In genomic region chr7:44217133-44217714, GRCh38 we compare ENCODE assay signal across 20 cellular contexts. TPM values are rescaled to one million over a fixed set of nuclear protein-coding genes. Genes with fewer than 3 reads are reported as not detected.
DNase-seq lines count a peak whose midpoint lies in the region; ATAC-seq and TF ChIP-seq lines count a peak whose summit lies in the region.
"Had no signal": no experiment of that assay in that cellular context is flagged by ENCODE, and none has a peak within 500 bp of the region (broad histone marks: within the 10 kb centered on the region; RNA-seq: fewer than 3 reads in every experiment).

No MANE protein-coding gene starts in this region.

- TF ChIP-seq RAD21 in SK-N-SH (IDR thresholded peaks at IDR 0.05; ENCODE audit: low read length): no peak

- H3K9me3 ChIP-seq in SK-N-SH: no peaks in the 10 kb centered on the region
- H3K9me3 ChIP-seq in spleen: no peaks in the 10 kb centered on the region

- TF ChIP-seq CTCF in SK-N-SH (IDR thresholded peaks at IDR 0.05): no peak
- no peak for TF ChIP-seq CTCF in glutamatergic neuron (IDR thresholded peaks at IDR 0.05; ENCODE audit: partially characterized antibody, unreplicated experiment)
- TF ChIP-seq CTCF in neural crest cell (conservative IDR thresholded peaks at IDR 0.05): no peak
- TF ChIP-seq CTCF in spleen (IDR thresholded peaks at IDR 0.05 in 8 of 11, conservative IDR thresholded peaks at IDR 0.05 in 3 of 11): no peak

- H3F3A ChIP-seq in SK-N-SH (replicated peaks; ENCODE audit: insufficient read depth): peaks cover 3% of the 10 kb centered on the region

- peaks cover 12% of the 10 kb centered on the region for H3K9me3 Mint-ChIP-seq in glutamatergic neuron (ENCODE audit: unreplicated experiment)
- H3K9me3 Mint-ChIP-seq in neural crest cell: no peaks in the 10 kb centered on the region
- H3K9me3 Mint-ChIP-seq: CD4-positive, alpha-beta T cell had no signal

- H3K27me3 Mint-ChIP-seq in glutamatergic neuron (ENCODE audit: unreplicated experiment) (peaks cover 9% of the 10 kb centered on the region), neural crest cell (ENCODE audit: low read depth) (no peaks in the 10 kb centered on the region)
- H3K27me3 Mint-ChIP-seq: B cell; CD4-positive, alpha-beta T cell had no signal

- H3K4me3 Mint-ChIP-seq in glutamatergic neuron (ENCODE audit: unreplicated experiment) (no peak overlapping the region), neural crest cell (peak overlapping the region; percentile 15)
- H3K4me3 Mint-ChIP-seq: B cell; CD4-positive, alpha-beta T cell had no signal

- H3K36me3 ChIP-seq in SK-N-SH (replicated peaks in 1 of 2; ENCODE audit: control insufficient read depth in 1 of 2, insufficient read depth in 2 of 2, low read length in 1 of 2): peaks cover 3 to 20% of the 10 kb centered on the region in 2 experiments
- peaks cover 0 to 28% (median 17%) of the 10 kb centered on the region in 6 donors for H3K36me3 ChIP-seq in spleen

- no peak overlapping the region for H3K9ac ChIP-seq in SK-N-SH
- H3K9ac ChIP-seq: KMS-11 had no signal

- no peak for TF ChIP-seq POLR2A in spleen (IDR thresholded peaks at IDR 0.05)

- POLR2A ChIA-PET in SK-N-SH (lab: Yijun Ruan, JAX): interaction anchor here (1.5 kb wide), 1 partner anchor 21 kb away, joined by 3 read pairs; no protein-coding TSS in a partner anchor

- 0 out of 2 replicates have a peak, but pooled peaks cover 4% of the 10 kb centered on the region for H4K20me1 ChIP-seq in SK-N-SH (ENCODE audit: insufficient read depth)

- H3K27me3 ChIP-seq in SK-N-SH (ENCODE audit: insufficient read depth) (no peaks in the 10 kb centered on the region), spleen (replicated peaks in 1 of 7) (peaks cover 0 to 10% (median 0%) of the 10 kb centered on the region in 7 donors)

- intact Hi-C loops in spleen (cut with DNase I; ENCODE audit: low total_unique reads): no loop called here

- no peak overlapping the region for H2AFZ ChIP-seq in SK-N-SH (ENCODE audit: low read depth)
- H2AFZ ChIP-seq: PC-9 had no signal

- TF ChIP-seq EP300 in SK-N-SH (IDR thresholded peaks at IDR 0.05; ENCODE audit: borderline replicate concordance in 1 of 2, low read depth in 1 of 2, low read length in 1 of 2): no peak

- CTCF ChIA-PET in SK-N-SH (lab: Yijun Ruan, JAX): interaction anchor here (0.8 to 3.8 kb wide), 8 partner anchors 14 to 318 kb away, joined by 3 to 19 read pairs (median 4); no protein-coding TSS in a partner anchor

- DNase-seq in SK-N-SH (peak; percentile 41), glutamatergic neuron (peak; percentile 19), neural crest cell (ENCODE audit: low read depth, low spot score) (no peak), spleen (peak; percentile 76), SIG-M5 (lab: John Stamatoyannopoulos, UW) (no peak)
- DNase-seq: Calu3; CD4-positive, alpha-beta T cell; DMS53; NCI-H1092 treated with DMSO at 0.1 percent for 48 hours; NCI-H1694; NCI-H2227 treated with DMSO at 0.1 percent for 48 hours; NCI-H524; PC-9 had no signal

- H3K9me2 ChIP-seq in SK-N-SH: no peaks in the 10 kb centered on the region

- no peak overlapping the region for H3K4me3 ChIP-seq in SK-N-SH (ENCODE audit: low read depth in 2 of 2, low read length in 1 of 2)
- H3K4me3 ChIP-seq in spleen: no peak overlapping the region
- H3K4me3 ChIP-seq: PC-9 had no signal

- peaks cover 0 to 35% of the 10 kb centered on the region in 2 experiments; a peak in 1 of 4 replicates for H3K4me1 ChIP-seq in SK-N-SH (ENCODE audit: control insufficient read depth in 1 of 2, insufficient read depth in 2 of 2, low read depth in 1 of 2, low read length in 1 of 2)
- peaks cover 0 to 6% (median 0%) of the 10 kb centered on the region in 6 donors for H3K4me1 ChIP-seq in spleen

- no peak overlapping the region for H3K4me2 ChIP-seq in SK-N-SH
- H3K4me2 ChIP-seq: KMS-11, PC-9 had no signal

- H3K4me1 Mint-ChIP-seq in glutamatergic neuron (ENCODE audit: low read depth, unreplicated experiment) (peaks cover 22% of the 10 kb centered on the region), neural crest cell (peaks cover 30% of the 10 kb centered on the region)

- no peaks in the 10 kb centered on the region for H3K79me2 ChIP-seq in SK-N-SH (ENCODE audit: insufficient read depth)

- 90% methylated on average over 20 of the region's 20 CpGs for WGBS in SK-N-SH (ENCODE audit: low lambda C conversion rate)
- WGBS in spleen, 5 donors: 83 to 91% (median 89%) methylated on average over 19 to 20 of the region's 20 CpGs

- no peaks in the 10 kb centered on the region for H3K36me3 Mint-ChIP-seq in glutamatergic neuron (ENCODE audit: unreplicated experiment)
- no peaks in the 10 kb centered on the region for H3K36me3 Mint-ChIP-seq in neural crest cell (ENCODE audit: low read depth)

- H3K27ac ChIP-seq in SK-N-SH (ENCODE audit: low read depth in 2 of 2, low read length in 1 of 2): peak overlapping the region in 1 of 2 experiments; percentile 3; a peak in 1 of 4 replicates
- H3K27ac ChIP-seq in spleen: no peak overlapping the region
- H3K27ac ChIP-seq: 22Rv1, KMS-11, PC-9 had no signal

- ATAC-seq in SK-N-SH treated with all-trans-retinoic acid at 6 μM for 48 hours (no peak), GM18867 (IDR thresholded peaks at IDR 0.05; ENCODE audit: unreplicated experiment) (no peak), HG03565 (IDR thresholded peaks at IDR 0.05; ENCODE audit: unreplicated experiment) (no peak)

- H3K27ac Mint-ChIP-seq in glutamatergic neuron (ENCODE audit: unreplicated experiment) (peak overlapping the region; percentile 70), neural crest cell (ENCODE audit: unreplicated experiment) (peak overlapping the region; percentile 85)
- H3K27ac Mint-ChIP-seq: B cell; CD4-positive, alpha-beta T cell had no signal

TF ChIP-seq in SK-N-SH, 30 proteins besides CTCF, POLR2A, EP300 and RAD21 (continues in another document):
- TF ChIP-seq FOXJ3 (CRISPR knock-in tag; IDR thresholded peaks at IDR 0.05) (no peak), FOXM1 (IDR thresholded peaks at IDR 0.05; ENCODE audit: low read depth) (no peak), MAX (IDR thresholded peaks at IDR 0.05; ENCODE audit: low read depth) (no peak), RFX5 (IDR thresholded peaks at IDR 0.05; ENCODE audit: low read length) (no peak), TAF1 (IDR thresholded peaks at IDR 0.05; ENCODE audit: borderline replicate concordance, low read depth, low read length) (no peak), TCF12 (IDR thresholded peaks at IDR 0.05) (no peak), JUND (IDR thresholded peaks at IDR 0.05) (no peak), MXI1 (IDR thresholded peaks at IDR 0.05; ENCODE audit: low read depth, low read length) (no peak), PBX3 (IDR thresholded peaks at IDR 0.05) (no peak)

TF ChIP-seq in SK-N-SH treated with all-trans-retinoic acid at 6 μM for 48 hours, 23 proteins besides CTCF, POLR2A, EP300 and RAD21:
- TF ChIP-seq PPARA (CRISPR knock-in tag; IDR thresholded peaks at IDR 0.05; ENCODE audit: borderline replicate concordance): no peak
- no peak for TF ChIP-seq GLIS3 (CRISPR knock-in tag; IDR thresholded peaks at IDR 0.05)
- no peak for TF ChIP-seq ZNF8 (CRISPR knock-in tag; IDR thresholded peaks at IDR 0.05)
- TF ChIP-seq ZNF565 (CRISPR knock-in tag; conservative IDR thresholded peaks at IDR 0.05; ENCODE audit: low read depth): no peak

RNA-seq across cellular contexts. Expression of gene YKT6, which starts 16.4 kb away (rescaled TPM):
- polyA plus RNA-seq in SK-N-SH (2012; rRNA removed): 170 and 213 TPM in 2 replicates
- polyA plus RNA-seq in SK-N-SH (2012; cell fraction: cytosol; rRNA removed): 121 and 165 TPM in 2 replicates
- polyA plus RNA-seq in SK-N-SH (2012; cell fraction: nucleus; rRNA removed): 211 and 221 TPM in 2 replicates
- total RNA-seq in glutamatergic neuron (ENCODE audit: unreplicated experiment): 178 TPM
- total RNA-seq in neural crest cell: 95.9 and 97.4 TPM in 2 replicates
- total RNA-seq in spleen: 10 to 100 TPM; 51.9 to 66.4 (median 56.6) TPM
- 10 to 100 TPM; 26.9 to 49.0 (median 30.1) TPM for polyA plus RNA-seq in spleen

RNA-seq across cellular contexts. Expression of gene GCK, which starts 28.0 kb away (rescaled TPM):
- polyA plus RNA-seq in SK-N-SH (2012; rRNA removed) (1.1 and 1.6 TPM in 2 replicates), spleen (1 to 10 TPM in 2 of 3 donors, under 1 TPM in 1; 0.55 to 1.7 (median 1.2) TPM)
- polyA plus RNA-seq in SK-N-SH (2012; cell fraction: cytosol; rRNA removed): 0.55 and 1.0 TPM in 2 replicates
- 0.83 and 1.1 TPM in 2 replicates for polyA plus RNA-seq in SK-N-SH (2012; cell fraction: nucleus; rRNA removed)
- total RNA-seq in glutamatergic neuron (ENCODE audit: unreplicated experiment) (43.9 TPM), neural crest cell (0.42 and 0.52 TPM in 2 replicates), spleen (1 to 10 TPM in 1 of 7 donors, under 1 TPM in 3, not detected in 3; 0.29 to 1.6 (median 0.49) TPM)
- total RNA-seq: Calu3, MCF 10A, PC-9 had no signal

Comparison
In these comparisons a context has a peak if more than half of its experiments do, and no peak if none do; other contexts are left out.
1. DNase-seq: peak in SK-N-SH (single experiment), glutamatergic neuron (single experiment) and spleen (single experiment); none in neural crest cell (single experiment) and SIG-M5 (single experiment).
2. RNA of gene GCK, which starts 28.0 kb away (total RNA-seq): 43.9 TPM in glutamatergic neuron (single experiment); 0.42 to 0.52 TPM in neural crest cell and 0.29 to 1.6 TPM in spleen; every median in the first group is over 10 times any median in the second.